In the genomic region with DNA sequence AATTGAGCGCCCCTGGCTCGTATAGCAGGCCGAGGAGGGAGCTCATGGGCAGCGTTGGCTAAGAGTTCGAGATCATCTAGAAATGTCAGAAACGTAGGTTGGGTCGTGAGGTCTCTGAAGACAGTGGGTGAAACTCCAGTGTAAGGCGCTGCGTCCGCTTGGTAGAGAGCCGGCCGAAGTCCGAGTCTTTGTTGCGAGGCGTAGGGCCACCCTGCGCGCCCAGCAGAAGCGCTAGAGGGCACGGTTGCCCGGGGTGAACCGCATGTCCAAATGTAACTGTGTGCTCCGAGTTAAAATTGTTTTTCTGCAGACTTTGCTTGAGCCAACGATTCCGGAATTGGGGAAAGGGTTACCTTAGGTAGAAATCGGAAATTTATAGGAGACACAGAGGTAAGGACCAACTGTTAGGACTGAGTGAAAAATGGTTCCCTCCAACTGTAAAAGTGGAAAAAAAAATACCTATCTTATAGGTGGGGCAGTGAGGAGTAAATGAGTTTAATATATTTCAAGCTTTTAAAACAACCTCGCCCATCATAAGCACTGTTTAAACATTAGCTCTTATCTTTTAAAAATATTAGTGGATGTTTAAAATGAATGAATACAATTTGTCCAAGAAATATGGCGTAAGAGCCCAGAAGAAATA, we compare ENCODE assay signal across 8 cellular contexts. TPM values are rescaled to one million over a fixed set of nuclear protein-coding genes. Genes with fewer than 3 reads are reported as not detected.
DNase-seq lines count a peak whose midpoint lies in the region; ATAC-seq and TF ChIP-seq lines count a peak whose summit lies in the region.

No MANE protein-coding gene starts in this region.

- H3K9ac ChIP-seq in muscle layer of colon (ENCODE audit: low read length), result peak overlapping the region; percentile 92

- WGBS in transverse colon (ENCODE audit: low coverage in 1 of 2), 2 donors, result 4 to 29% methylated on average over 3 to 27 of the region's 27 CpGs

- H3K4me1 ChIP-seq in muscle layer of colon (ENCODE audit: insufficient read depth, low read length) (peaks cover 25% of the 10 kb centered on the region), transverse colon (peaks cover 0 to 47% (median 30%) of the 10 kb centered on the region in 4 donors)

- TF ChIP-seq CTCF in GM12872 (IDR thresholded peaks at IDR 0.05; ENCODE audit: insufficient read depth, low read depth, low read length), result peak; percentile 63
- peak; percentile 48 to 70 (median 49) for TF ChIP-seq CTCF in transverse colon (IDR thresholded peaks at IDR 0.05)

- peak; percentile 12 for ATAC-seq in HG03025 (IDR thresholded peaks at IDR 0.05; ENCODE audit: low FRiP score, unreplicated experiment)

- peaks cover 43% of the 10 kb centered on the region for H3K36me3 Mint-ChIP-seq in activated T-helper 1 cell treated with anti-CD3 and anti-CD28 coated beads, Interleukin-12 subunit alpha, Interleukin-12 subunit beta, Interleukin-2, Interleukin-4 antibody, amounts not matched to agents 30 ng/mL and 10 ng/mL and 1 ng/mL, durations not matched to agents 14 hours and 24 hours and 36 hours (ENCODE audit: low read depth)

- H3K4me3 Mint-ChIP-seq in activated T-helper 1 cell treated with anti-CD3 and anti-CD28 coated beads, Interleukin-12 subunit alpha, Interleukin-12 subunit beta, Interleukin-2, Interleukin-4 antibody, amounts not matched to agents 30 ng/mL and 10 ng/mL and 1 ng/mL, durations not matched to agents 14 hours and 24 hours and 36 hours, result peak overlapping the region; percentile 99

- peak overlapping the region; percentile 92 to 93 for H3K4me3 ChIP-seq in muscle layer of colon (ENCODE audit: low read depth in 1 of 2, low read length in 2 of 2)
- H3K4me3 ChIP-seq in transverse colon, result peak overlapping the region; percentile 44 to 93 (median 89)

- peak; percentile 35 for TF ChIP-seq POLR2A in transverse colon (IDR thresholded peaks at IDR 0.05)

- peak overlapping the region; percentile 100 for H3K27ac Mint-ChIP-seq in activated T-helper 1 cell treated with anti-CD3 and anti-CD28 coated beads, Interleukin-12 subunit alpha, Interleukin-12 subunit beta, Interleukin-2, Interleukin-4 antibody, amounts not matched to agents 30 ng/mL and 10 ng/mL and 1 ng/mL, durations not matched to agents 14 hours and 24 hours and 36 hours

- DNase-seq in ACHN (peak; percentile 75), NCI-H460 (ENCODE audit: extremely low read depth, low read depth) (peak; percentile 38), fibroblast of gingiva (ENCODE audit: low read depth) (peak; percentile 73), transverse colon (peak; percentile 81)
- DNase-seq in activated T-helper 1 cell treated with anti-CD3 and anti-CD28 coated beads, Interleukin-12 subunit alpha, Interleukin-12 subunit beta, Interleukin-2, Interleukin-4 antibody, amounts not matched to agents 30 ng/mL and 10 ng/mL and 1 ng/mL, durations not matched to agents 14 hours and 24 hours and 36 hours (ENCODE audit: low spot score), result no peak

- H3K9me3 ChIP-seq in muscle layer of colon (ENCODE audit: low read length) (no peaks in the 10 kb centered on the region), transverse colon (no peaks in the 10 kb centered on the region)

- TF ChIP-seq EP300 in transverse colon (IDR thresholded peaks at IDR 0.05; ENCODE audit: low read depth), result no peak

- in situ Hi-C loops in ACHN (cut with HindIII; ENCODE audit: low pct_ligation_motif_present, low pct_unique_long_range_greater_than_20kb, low sequenced_read_pairs) (no loop called here), transverse colon (cut with MboI; ENCODE audit: low pct_ligation_motif_present in 1 of 4, low pct_unique_long_range_greater_than_20kb in 1 of 4, low sequenced_read_pairs in 3 of 4) (loop anchor here in 2 of 4 donors (10.0 to 25.0 kb wide), 2 partner anchors 159 to 523 kb away; a partner anchor contains a TSS)

- no peaks in the 10 kb centered on the region for H3K27me3 Mint-ChIP-seq in activated T-helper 1 cell treated with anti-CD3 and anti-CD28 coated beads, Interleukin-12 subunit alpha, Interleukin-12 subunit beta, Interleukin-2, Interleukin-4 antibody, amounts not matched to agents 30 ng/mL and 10 ng/mL and 1 ng/mL, durations not matched to agents 14 hours and 24 hours and 36 hours (ENCODE audit: insufficient read depth)

- H3K36me3 ChIP-seq in muscle layer of colon (ENCODE audit: insufficient read depth, low read length) (no peaks in the 10 kb centered on the region), transverse colon (no peaks in the 10 kb centered on the region)

- intact Hi-C loops in activated T-helper 1 cell treated with anti-CD3 and anti-CD28 coated beads, Interleukin-12 subunit alpha, Interleukin-12 subunit beta, Interleukin-2, Interleukin-4 antibody, amounts not matched to agents 30 ng/mL and 10 ng/mL and 1 ng/mL, durations not matched to agents 14 hours and 24 hours and 36 hours (cut with micrococcal nuclease), result loop anchor here (1.0 to 10.0 kb wide), 10 partner anchors 61 to 1508 kb away; a partner anchor contains a TSS
- intact Hi-C loops in transverse colon (cut with DNase I; ENCODE audit: low total_unique reads), result loop anchor here (5.0 kb wide), 1 partner anchor 217 kb away; a partner anchor contains a TSS

- no peaks in the 10 kb centered on the region for H3K27me3 ChIP-seq in muscle layer of colon (ENCODE audit: control insufficient read depth in 1 of 2, insufficient read depth in 2 of 2, low read length in 2 of 2)
- no peaks in the 10 kb centered on the region for H3K27me3 ChIP-seq in transverse colon

- H3K4me1 Mint-ChIP-seq in activated T-helper 1 cell treated with anti-CD3 and anti-CD28 coated beads, Interleukin-12 subunit alpha, Interleukin-12 subunit beta, Interleukin-2, Interleukin-4 antibody, amounts not matched to agents 30 ng/mL and 10 ng/mL and 1 ng/mL, durations not matched to agents 14 hours and 24 hours and 36 hours (ENCODE audit: low read depth), result peaks cover 59% of the 10 kb centered on the region

- H3K27ac ChIP-seq in muscle layer of colon (ENCODE audit: low read depth, low read length) (peak overlapping the region; percentile 93), transverse colon (peak overlapping the region; percentile 96 to 99 (median 98))

- H3K9me3 Mint-ChIP-seq in activated T-helper 1 cell treated with anti-CD3 and anti-CD28 coated beads, Interleukin-12 subunit alpha, Interleukin-12 subunit beta, Interleukin-2, Interleukin-4 antibody, amounts not matched to agents 30 ng/mL and 10 ng/mL and 1 ng/mL, durations not matched to agents 14 hours and 24 hours and 36 hours, result no peaks in the 10 kb centered on the region

RNA-seq across cellular contexts. Expression of a gene that starts 1.0 kb away (rescaled TPM):
- total RNA-seq in NCI-H460 (2014; rRNA removed; shearing (Covaris generic)), result 23.0 and 28.3 TPM in 2 replicates
- 12.6 and 22.1 TPM in 2 replicates for polyA plus RNA-seq in NCI-H460 (2014; cell fraction: nucleus; rRNA removed)
- total RNA-seq in activated T-helper 1 cell treated with anti-CD3 and anti-CD28 coated beads, Interleukin-12 subunit alpha, Interleukin-12 subunit beta, Interleukin-2, Interleukin-4 antibody, amounts not matched to agents 30 ng/mL and 10 ng/mL and 1 ng/mL, durations not matched to agents 14 hours and 24 hours and 36 hours, result 175 and 177 TPM in 2 replicates
- total RNA-seq in transverse colon, result 100 to 1,000 TPM in 1 of 4 donors, 10 to 100 TPM in 3; 24.8 to 102 (median 38.8) TPM
